ENCODE assay signal across 19 cellular contexts in the genomic region with DNA sequence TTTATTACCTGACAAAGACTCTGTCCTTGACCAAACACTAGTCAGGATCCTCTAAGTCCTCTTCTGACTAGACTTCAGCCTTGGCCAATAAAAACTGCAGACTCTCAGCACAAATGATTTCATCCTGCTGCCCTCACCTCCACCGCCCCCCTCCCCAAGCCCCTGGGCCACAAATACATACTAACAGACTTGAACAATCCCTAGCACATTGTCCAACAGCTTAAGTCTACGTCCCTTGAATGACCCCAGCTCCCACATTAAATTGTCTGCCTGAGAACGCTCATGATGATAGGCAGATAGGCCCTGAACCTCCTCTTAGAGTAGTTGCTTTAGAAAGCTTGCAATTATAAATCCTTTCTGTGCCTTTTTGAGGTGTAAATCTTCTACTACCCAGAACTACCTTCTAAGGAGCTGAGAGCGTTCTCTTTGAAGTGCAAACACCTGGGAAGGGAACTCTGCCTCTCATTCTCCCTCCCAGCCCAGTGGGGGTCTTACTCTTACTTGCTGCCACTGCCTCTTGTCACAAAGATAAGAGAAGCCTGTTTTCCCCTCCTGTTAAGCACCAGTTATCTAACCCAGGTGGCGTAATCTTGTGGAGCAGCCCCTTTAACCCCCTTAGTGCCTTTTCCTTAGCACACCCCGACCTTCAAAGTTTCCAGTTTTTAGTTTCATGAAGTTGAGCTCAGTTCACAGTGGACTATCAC.
DNase-seq lines count a peak whose midpoint lies in the region; ATAC-seq and TF ChIP-seq lines count a peak whose summit lies in the region.
"Had no signal": no experiment of that assay in that cellular context is flagged by ENCODE, and none has a peak within 500 bp of the region (broad histone marks: within the 10 kb centered on the region; RNA-seq: fewer than 3 reads in every experiment).

No MANE protein-coding gene starts in this region.

- H2BK15ac ChIP-seq in mesenchymal stem cell (ENCODE audit: low read depth, poor library complexity, severe bottlenecking) = no peak overlapping the region

- H3K9me3 Mint-ChIP-seq in endodermal cell (no peaks in the 10 kb centered on the region), natural killer cell (peaks cover 2 to 8% of the 10 kb centered on the region in 2 donors)
- peaks cover 0 to 15% of the 10 kb centered on the region in 2 donors for H3K9me3 Mint-ChIP-seq in activated naive CD4-positive, alpha-beta T cell treated with anti-CD3 and anti-CD28 coated beads, Interleukin-2, amount 50 U/mL, for 72 hours

- no peaks in the 10 kb centered on the region for H3K27me3 ChIP-seq in endodermal cell (ENCODE audit: control insufficient read depth, insufficient read depth, low read length, poor library complexity, severe bottlenecking)
- no peaks in the 10 kb centered on the region for H3K27me3 ChIP-seq in mesenchymal stem cell (ENCODE audit: control insufficient read depth in 1 of 2, insufficient read depth in 1 of 2, low read length in 2 of 2)
- H3K27me3 ChIP-seq: SJCRH30 had no signal

- H4K8ac ChIP-seq in mesenchymal stem cell (ENCODE audit: low read length) = peak overlapping the region; percentile 4

- peak overlapping the region; percentile 15 for H3K4me3 ChIP-seq in endodermal cell (ENCODE audit: low read length)
- H3K4me3 ChIP-seq in mesenchymal stem cell (ENCODE audit: insufficient read depth in 1 of 2, low read depth in 1 of 2, low read length in 2 of 2) = no peak overlapping the region
- H3K4me3 ChIP-seq: GM12878, SJCRH30 had no signal

- H3K4me1 ChIP-seq in endodermal cell (ENCODE audit: control insufficient read depth, insufficient read depth, low read length) = peaks cover 10% of the 10 kb centered on the region
- H3K4me1 ChIP-seq in mesenchymal stem cell (ENCODE audit: control insufficient read depth, insufficient read depth, low read depth, low read length) = no peaks in the 10 kb centered on the region

- peak; percentile 87 for DNase-seq in ELF-1 (ENCODE audit: low read depth, low spot score)
- DNase-seq in NCI-H2227 treated with DMSO at 0.1 percent for 48 hours (lab: John Stamatoyannopoulos, UW) = peak; percentile 72
- peak; percentile 95 for DNase-seq in endodermal cell
- no peak for DNase-seq in mesenchymal stem cell
- no peak for DNase-seq in natural killer cell
- no peak for DNase-seq in NCI-H2081 treated with DMSO at 0.1 percent for 48 hours (lab: John Stamatoyannopoulos, UW)
- DNase-seq in activated naive CD4-positive, alpha-beta T cell treated with anti-CD3 and anti-CD28 coated beads, Interleukin-2, amount 50 U/mL, for 72 hours (ENCODE audit: low spot score in 2 of 2) = no peak
- no peak for DNase-seq in midbrain (lab: John Stamatoyannopoulos, UW)
- DNase-seq: C1 segment of cervical spinal cord, DMS79 treated with DMSO at 0.1 percent for 48 hours, NCI-H1436 treated with DMSO at 0.1 percent for 48 hours, NCI-H2081, NCI-H345, NCI-H526, PC-3, SJCRH30 had no signal

- H3K4me1 Mint-ChIP-seq in endodermal cell = peaks cover 45% of the 10 kb centered on the region
- H3K4me1 Mint-ChIP-seq in natural killer cell = no peaks in the 10 kb centered on the region

- H3K9me3 ChIP-seq in endodermal cell (ENCODE audit: control insufficient read depth, low read length) = no peaks in the 10 kb centered on the region
- H3K9me3 ChIP-seq in mesenchymal stem cell (ENCODE audit: control insufficient read depth, low read length) = no peaks in the 10 kb centered on the region
- H3K9me3 ChIP-seq: SJCRH30 had no signal

- intact Hi-C loops in natural killer cell (cut with micrococcal nuclease) = no loop called here

- H3K27ac ChIP-seq in endodermal cell (ENCODE audit: low read depth, low read length) = no peak overlapping the region
- no peak overlapping the region for H3K27ac ChIP-seq in mesenchymal stem cell (ENCODE audit: low read length, poor library complexity, severe bottlenecking)
- H3K27ac ChIP-seq: KMS-11, RWPE1, SJCRH30 had no signal

- peak overlapping the region; percentile 50 for H3K27ac Mint-ChIP-seq in endodermal cell
- H3K27ac Mint-ChIP-seq in natural killer cell = no peak overlapping the region
- H3K27ac Mint-ChIP-seq in activated naive CD4-positive, alpha-beta T cell treated with anti-CD3 and anti-CD28 coated beads, Interleukin-2, amount 50 U/mL, for 72 hours = no peak overlapping the region

- no peak overlapping the region for H2AK5ac ChIP-seq in mesenchymal stem cell (ENCODE audit: low read length, severe bottlenecking)

- no peaks in the 10 kb centered on the region for H3K79me1 ChIP-seq in mesenchymal stem cell (replicated peaks; ENCODE audit: low read length, poor library complexity, severe bottlenecking)

- no peak overlapping the region for H3K23ac ChIP-seq in mesenchymal stem cell (ENCODE audit: low read length in 2 of 2)

- no peak for ATAC-seq in natural killer cell
- ATAC-seq in activated naive CD4-positive, alpha-beta T cell treated with anti-CD3 and anti-CD28 coated beads, Interleukin-2, amount 50 U/mL, for 72 hours = no peak
- ATAC-seq: GM12878, PC-3 had no signal

- H2BK12ac ChIP-seq in mesenchymal stem cell (ENCODE audit: low read length in 2 of 2) = no peak overlapping the region

- H3K4me3 Mint-ChIP-seq in endodermal cell (peak overlapping the region; percentile 33), natural killer cell (no peak overlapping the region)

- no peak overlapping the region for H2AFZ ChIP-seq in mesenchymal stem cell (ENCODE audit: low read depth, low read length)

- no peak overlapping the region for H4K91ac ChIP-seq in mesenchymal stem cell (ENCODE audit: low read length)

- H3K14ac ChIP-seq in mesenchymal stem cell (ENCODE audit: low read length in 2 of 2) = no peak overlapping the region

- H3K36me3 Mint-ChIP-seq in endodermal cell (ENCODE audit: low read depth) (no peaks in the 10 kb centered on the region), natural killer cell (no peaks in the 10 kb centered on the region)
- no peaks in the 10 kb centered on the region for H3K36me3 Mint-ChIP-seq in activated naive CD4-positive, alpha-beta T cell treated with anti-CD3 and anti-CD28 coated beads, Interleukin-2, amount 50 U/mL, for 72 hours

- no peak overlapping the region for H2BK5ac ChIP-seq in mesenchymal stem cell (ENCODE audit: low read depth, low read length, poor library complexity, severe bottlenecking)

- H3K4ac ChIP-seq in mesenchymal stem cell (ENCODE audit: low read depth in 1 of 2, low read length in 2 of 2) = no peak overlapping the region

- H3K27me3 Mint-ChIP-seq in endodermal cell (ENCODE audit: insufficient read depth) = peaks cover 7% of the 10 kb centered on the region
- no peaks in the 10 kb centered on the region for H3K27me3 Mint-ChIP-seq in natural killer cell (ENCODE audit: low read depth in 2 of 2)

- no peak overlapping the region for H3K18ac ChIP-seq in mesenchymal stem cell (ENCODE audit: low read depth in 1 of 2, low read length in 2 of 2)

- H2BK120ac ChIP-seq in mesenchymal stem cell (ENCODE audit: low read depth, low read length) = peak overlapping the region; percentile 34

- 9 to 15% methylated on average over 3 to 6 of the region's 6 CpGs for WGBS in endodermal cell (ENCODE audit: insufficient coverage in 1 of 2, insufficient read length in 1 of 2), 2 experiments
- WGBS in mesenchymal stem cell = 66% methylated on average over 4 of the region's 6 CpGs

- H3K36me3 ChIP-seq in endodermal cell (ENCODE audit: control insufficient read depth, insufficient read depth, low read length) (no peaks in the 10 kb centered on the region), mesenchymal stem cell (ENCODE audit: control insufficient read depth in 1 of 2, insufficient read depth in 2 of 2, low read depth in 1 of 2, low read length in 2 of 2) (no peaks in the 10 kb centered on the region)
- H3K36me3 ChIP-seq: SJCRH30 had no signal

- H3K4me2 ChIP-seq in mesenchymal stem cell (ENCODE audit: low read length, poor library complexity, severe bottlenecking) = no peak overlapping the region
- H3K4me2 ChIP-seq: KMS-11 had no signal

- TF ChIP-seq CTCF in endodermal cell (conservative IDR thresholded peaks at IDR 0.05) (no peak), natural killer cell (IDR thresholded peaks at IDR 0.05) (no peak)

- H3K9ac ChIP-seq in endodermal cell (ENCODE audit: extremely low read depth, low read length, poor library complexity, severe bottlenecking) (no peak overlapping the region), mesenchymal stem cell (ENCODE audit: low read length) (no peak overlapping the region)
- H3K9ac ChIP-seq: KMS-11 had no signal

Comparison
In these comparisons a context has a peak if more than half of its experiments do, and no peak if none do; other contexts are left out.
1. DNase-seq: peak in ELF-1 (single experiment), NCI-H2227 treated with DMSO at 0.1 percent for 48 hours (single experiment) and endodermal cell (single experiment); none in mesenchymal stem cell (single experiment), natural killer cell (single experiment), NCI-H2081 treated with DMSO at 0.1 percent for 48 hours (single experiment), activated naive CD4-positive, alpha-beta T cell treated with anti-CD3 and anti-CD28 coated beads, Interleukin-2, amount 50 U/mL, for 72 hours (0 of 2) and midbrain (single experiment).